Comparison of ENCODE assay signal across 1 cellular context in genomic region chr7:43768894-43769272, GRCh38.
TF ChIP-seq lines count a peak whose summit lies in the region.

No MANE protein-coding gene starts in this region.

TF ChIP-seq in HepG2, 621 proteins besides CTCF, POLR2A, EP300 and RAD21:
- TF ChIP-seq ZNF770 (CRISPR knock-in tag; IDR thresholded peaks at IDR 0.05) (peak; percentile 98), MTF1 (CRISPR knock-in tag; IDR thresholded peaks at IDR 0.05) (no peak), ZNF180 (CRISPR knock-in tag; IDR thresholded peaks at IDR 0.05; ENCODE audit: borderline replicate concordance, low read depth) (no peak), ZSCAN9 (CRISPR knock-in tag; IDR thresholded peaks at IDR 0.05; ENCODE audit: borderline replicate concordance) (no peak), ZMYM3 (CRISPR knock-in tag; IDR thresholded peaks at IDR 0.05) (peak; percentile 60; the same call in 1 of the 2 replicates), ZNF746 (CRISPR knock-in tag; IDR thresholded peaks at IDR 0.05) (no peak), ZKSCAN8 (CRISPR knock-in tag; IDR thresholded peaks at IDR 0.05; ENCODE audit: borderline replicate concordance) (no peak), ZFX (CRISPR knock-in tag; IDR thresholded peaks at IDR 0.05; ENCODE audit: low read depth) (no peak), DPF2 (CRISPR knock-in tag; IDR thresholded peaks at IDR 0.05; ENCODE audit: borderline replicate concordance, low read depth) (no peak), FOSL2 (CRISPR knock-in tag; IDR thresholded peaks at IDR 0.05) (peak; percentile 82)
